In the genomic region with DNA sequence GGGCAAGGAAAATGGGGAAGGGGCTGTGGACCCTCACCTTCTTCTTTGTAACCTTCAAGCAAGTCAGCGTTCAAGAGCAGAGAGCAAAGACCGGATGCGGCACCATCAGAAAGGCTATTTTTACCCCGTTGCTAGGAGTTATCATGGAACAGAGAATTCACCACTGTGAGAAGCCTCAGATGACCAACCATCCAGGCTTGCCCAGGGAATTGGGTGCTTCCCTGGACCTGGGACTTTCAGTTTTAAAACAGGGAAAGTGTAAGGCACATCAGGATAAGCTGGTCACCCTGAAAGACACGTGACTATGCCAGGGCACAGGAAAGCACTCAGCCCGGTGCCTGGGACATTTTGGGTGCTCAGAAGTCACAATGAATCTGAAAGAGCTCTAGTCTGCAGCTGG, we compare ENCODE assay signal across 30 cellular contexts. TPM values are rescaled to one million over a fixed set of nuclear protein-coding genes. Genes with fewer than 3 reads are reported as not detected.
DNase-seq lines count a peak whose midpoint lies in the region; ATAC-seq and TF ChIP-seq lines count a peak whose summit lies in the region.
"Had no signal": no experiment of that assay in that cellular context is flagged by ENCODE, and none has a peak within 500 bp of the region (broad histone marks: within the 10 kb centered on the region; RNA-seq: fewer than 3 reads in every experiment).

No MANE protein-coding gene starts in this region.

- H3K9me3 Mint-ChIP-seq in activated CD8-positive, alpha-beta T cell treated with anti-CD3 and anti-CD28 coated beads, Interleukin-2, amount 10 ng/mL, durations not matched to agents 7 days and 5 days (ENCODE audit: insufficient read depth) = no peaks in the 10 kb centered on the region
- H3K9me3 Mint-ChIP-seq: GM23338; T-helper 2 cell treated with Interferon-gamma antibody and Interleukin-4, amounts not matched to agents 5 μg/mL and 100 μg/mL, for 36 hours had no signal

- peaks cover 17% of the 10 kb centered on the region for H3K27me3 Mint-ChIP-seq in activated CD8-positive, alpha-beta T cell treated with anti-CD3 and anti-CD28 coated beads, Interleukin-2, amount 10 ng/mL, durations not matched to agents 7 days and 5 days (ENCODE audit: low read depth)

- no peak overlapping the region for H3K4me3 Mint-ChIP-seq in activated CD8-positive, alpha-beta T cell treated with anti-CD3 and anti-CD28 coated beads, Interleukin-2, amount 10 ng/mL, durations not matched to agents 7 days and 5 days
- H3K4me3 Mint-ChIP-seq: activated CD4-positive, alpha-beta T cell treated with anti-CD3 and anti-CD28 coated beads for 36 hours; activated naive CD8-positive, alpha-beta T cell; GM23338; T-helper 2 cell treated with Interferon-gamma antibody and Interleukin-4, amounts not matched to agents 5 μg/mL and 100 μg/mL, for 36 hours had no signal

- H3K27me3 ChIP-seq in gastroesophageal sphincter (no peaks in the 10 kb centered on the region), lung (ENCODE audit: control insufficient read depth, insufficient read depth) (no peaks in the 10 kb centered on the region), uterus (no peaks in the 10 kb centered on the region)
- H3K27me3 ChIP-seq: dorsolateral prefrontal cortex, pancreas, right lobe of liver, suprapubic skin, vagina had no signal

- H3K4me3 ChIP-seq in gastroesophageal sphincter = no peak overlapping the region
- no peak overlapping the region for H3K4me3 ChIP-seq in lung
- H3K4me3 ChIP-seq in uterus = no peak overlapping the region
- H3K4me3 ChIP-seq: GM23338, pancreas, PC-9, right lobe of liver, suprapubic skin, vagina had no signal

- H3K4me1 Mint-ChIP-seq in activated CD8-positive, alpha-beta T cell treated with anti-CD3 and anti-CD28 coated beads, Interleukin-2, amount 10 ng/mL, durations not matched to agents 7 days and 5 days (ENCODE audit: low read depth) = no peaks in the 10 kb centered on the region
- H3K4me1 Mint-ChIP-seq: activated CD4-positive, alpha-beta T cell treated with anti-CD3 and anti-CD28 coated beads for 36 hours had no signal

- DNase-seq in NCI-H1417 (lab: John Stamatoyannopoulos, UW) (peak in 2 of 3 experiments; percentile 28 to 72), NCI-H1417 treated with DMSO at 0.1 percent for 48 hours (lab: John Stamatoyannopoulos, UW) (no peak), lung (ENCODE audit: low spot score) (no peak), uterus (no peak), NCI-H526 treated with DMSO at 0.1 percent for 48 hours (lab: John Stamatoyannopoulos, UW) (no peak)
- DNase-seq in activated CD8-positive, alpha-beta T cell treated with anti-CD3 and anti-CD28 coated beads, Interleukin-2, amount 10 ng/mL, durations not matched to agents 7 days and 5 days = no peak
- DNase-seq: activated CD4-positive, alpha-beta T cell treated with anti-CD3 and anti-CD28 coated beads for 36 hours; activated CD8-positive, alpha-beta memory T cell treated with anti-CD3 and anti-CD28 coated beads for 24 hours; activated effector memory CD4-positive, alpha-beta T cell treated with Interleukin-2 at 50 U/mL for 16 hours; Calu3; DND-41; dorsolateral prefrontal cortex; KBM-7; mammary epithelial cell; MM.1S; NCI-H2107; NK-92 treated with Interleukin-12 subunit alpha and Interleukin-12 subunit beta, amount 100 ng/mL, for 24 hours; pancreas; PC-9; right lobe of liver; SHP77 treated with DMSO at 0.1 percent for 48 hours; stimulated activated naive CD4-positive, alpha-beta T cell had no signal

- no peak for ATAC-seq in gastroesophageal sphincter
- ATAC-seq in lung (ENCODE audit: insufficient read depth, low FRiP score) = no peak
- ATAC-seq in activated CD8-positive, alpha-beta T cell treated with anti-CD3 and anti-CD28 coated beads, Interleukin-2, amount 10 ng/mL, durations not matched to agents 7 days and 5 days = no peak
- ATAC-seq in HG03457 (IDR thresholded peaks at IDR 0.05; ENCODE audit: unreplicated experiment) = no peak
- ATAC-seq: activated CD4-positive, alpha-beta T cell treated with anti-CD3 and anti-CD28 coated beads for 36 hours; GM23338; pancreas; right lobe of liver had no signal

- POLR2A ChIA-PET in activated CD8-positive, alpha-beta T cell treated with anti-CD3 and anti-CD28 coated beads, Interleukin-2, amount 10 ng/mL, durations not matched to agents 7 days and 5 days (lab: Charles Lee) = no interaction called here

- H3K27ac Mint-ChIP-seq in activated CD8-positive, alpha-beta T cell treated with anti-CD3 and anti-CD28 coated beads, Interleukin-2, amount 10 ng/mL, durations not matched to agents 7 days and 5 days = no peak overlapping the region
- H3K27ac Mint-ChIP-seq: activated CD4-positive, alpha-beta T cell treated with anti-CD3 and anti-CD28 coated beads for 36 hours; activated naive CD8-positive, alpha-beta T cell; GM23338; T-helper 2 cell treated with Interferon-gamma antibody and Interleukin-4, amounts not matched to agents 5 μg/mL and 100 μg/mL, for 36 hours had no signal

- no peaks in the 10 kb centered on the region for H3K36me3 Mint-ChIP-seq in activated CD8-positive, alpha-beta T cell treated with anti-CD3 and anti-CD28 coated beads, Interleukin-2, amount 10 ng/mL, durations not matched to agents 7 days and 5 days (ENCODE audit: low read depth)
- H3K36me3 Mint-ChIP-seq: activated naive CD8-positive, alpha-beta T cell had no signal

- H3K27ac ChIP-seq in gastroesophageal sphincter = peak overlapping the region in 3 of 4 donors; percentile 9 to 70 (median 37)
- H3K27ac ChIP-seq in lung (ENCODE audit: low read depth in 1 of 2, low read length in 1 of 2) = peak overlapping the region; percentile 47 to 52
- peak overlapping the region; percentile 11 to 23 for H3K27ac ChIP-seq in uterus
- H3K27ac ChIP-seq: 22Rv1, pancreas, PC-9, right lobe of liver, suprapubic skin, vagina had no signal

- H3K9me3 ChIP-seq in gastroesophageal sphincter = no peaks in the 10 kb centered on the region
- H3K9me3 ChIP-seq in lung (ENCODE audit: control insufficient read depth in 2 of 2, insufficient read depth in 1 of 2, low read length in 1 of 2) = no peaks in the 10 kb centered on the region
- H3K9me3 ChIP-seq in uterus = no peaks in the 10 kb centered on the region
- H3K9me3 ChIP-seq: pancreas, right lobe of liver, suprapubic skin, vagina had no signal

- no peak for TF ChIP-seq EP300 in gastroesophageal sphincter (IDR thresholded peaks at IDR 0.05)

- no peaks in the 10 kb centered on the region for H3K36me3 ChIP-seq in gastroesophageal sphincter
- no peaks in the 10 kb centered on the region for H3K36me3 ChIP-seq in lung (ENCODE audit: control insufficient read depth in 2 of 2, insufficient read depth in 2 of 2, low read length in 2 of 2)
- H3K36me3 ChIP-seq in uterus = no peaks in the 10 kb centered on the region
- H3K36me3 ChIP-seq: pancreas, right lobe of liver, suprapubic skin, vagina had no signal

- CTCF ChIA-PET in activated CD8-positive, alpha-beta T cell treated with anti-CD3 and anti-CD28 coated beads, Interleukin-2, amount 10 ng/mL, durations not matched to agents 7 days and 5 days (lab: Charles Lee) = interaction anchor here (0.8 kb wide), 1 partner anchor 10 kb away, joined by 4 read pairs; a partner anchor contains a TSS

- intact Hi-C loops in uterus (cut with DNase I; ENCODE audit: low total_unique reads) = no loop called here

- 35 to 64% methylated on average over 3 to 6 of the region's 6 CpGs for WGBS in gastroesophageal sphincter (ENCODE audit: low coverage in 1 of 2), 2 donors
- 73 to 75% methylated on average over 6 of the region's 6 CpGs for WGBS in lung, 2 donors

- TF ChIP-seq CTCF in gastroesophageal sphincter (IDR thresholded peaks at IDR 0.05) (no peak), lung (IDR thresholded peaks at IDR 0.05; ENCODE audit: control extremely low read depth, extremely low read depth) (no peak), uterus (IDR thresholded peaks at IDR 0.05) (no peak)

- H3K4me1 ChIP-seq in gastroesophageal sphincter (peaks cover 0 to 78% (median 15%) of the 10 kb centered on the region in 3 donors), lung (ENCODE audit: control insufficient read depth in 2 of 2, insufficient read depth in 2 of 2, low read length in 2 of 2) (peaks cover 11 to 25% of the 10 kb centered on the region in 2 donors), uterus (no peaks in the 10 kb centered on the region)
- H3K4me1 ChIP-seq: pancreas, right lobe of liver, vagina had no signal

- TF ChIP-seq POLR2A in gastroesophageal sphincter (IDR thresholded peaks at IDR 0.05) (no peak), uterus (IDR thresholded peaks at IDR 0.05) (no peak)

RNA-seq across cellular contexts. Expression of a gene that starts 10.4 kb away (rescaled TPM):
- total RNA-seq in gastroesophageal sphincter (10 to 100 TPM; 16.0 to 65.6 (median 35.2) TPM), lung (10 to 100 TPM; 59.3 to 68.0 TPM), uterus (10 to 100 TPM; 21.4 to 35.1 (median 27.3) TPM)
- polyA plus RNA-seq in lung = 100 to 1,000 TPM in 1 of 2 donors, 10 to 100 TPM in 1; 17.7 to 109 TPM
- under 1 TPM; 0.23 to 0.42 TPM for total RNA-seq in activated CD8-positive, alpha-beta T cell treated with anti-CD3 and anti-CD28 coated beads, Interleukin-2, amount 10 ng/mL, durations not matched to agents 7 days and 5 days
- total RNA-seq: PC-9 had no signal

Comparison
In these comparisons a context has a peak if more than half of its experiments do, and no peak if none do; other contexts are left out.
1. DNase-seq: peak in NCI-H1417 (2 of 3); none in NCI-H1417 treated with DMSO at 0.1 percent for 48 hours (single experiment), lung (single experiment), uterus (0 of 2), activated CD8-positive, alpha-beta T cell treated with anti-CD3 and anti-CD28 coated beads, Interleukin-2, amount 10 ng/mL, durations not matched to agents 7 days and 5 days (single experiment) and NCI-H526 treated with DMSO at 0.1 percent for 48 hours (single experiment).
2. RNA of a gene that starts 10.4 kb away (total RNA-seq): 59.3 to 68.0 TPM in lung, 16.0 to 65.6 TPM in gastroesophageal sphincter and 21.4 to 35.1 TPM in uterus; 0.23 to 0.42 TPM in activated CD8-positive, alpha-beta T cell treated with anti-CD3 and anti-CD28 coated beads, Interleukin-2, amount 10 ng/mL, durations not matched to agents 7 days and 5 days; every median in the first group is over 10 times any median in the second.
3. Peak in every context shown above with its lines, with median percentiles within 50 percentile points of each other: H3K27ac ChIP-seq.